Comparison of ENCODE assay signal across 2 cellular contexts in the genomic region with DNA sequence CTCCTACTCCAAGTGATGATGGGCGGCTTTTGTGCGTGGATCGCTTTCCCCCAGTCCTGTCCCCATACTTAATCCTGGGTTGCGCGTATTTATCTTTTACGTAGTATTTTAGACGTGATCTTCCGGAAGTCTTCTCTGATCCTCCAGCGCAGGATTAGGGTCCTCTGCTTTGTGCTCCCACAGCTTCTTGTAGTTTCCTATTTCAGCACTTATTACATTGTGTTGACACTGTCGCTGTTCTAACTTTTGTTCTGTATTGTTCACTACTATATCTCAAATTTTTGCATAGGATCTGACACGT.
A peak's percentile ranks its signal among the peaks of the same experiment; 100 is the strongest.
TF ChIP-seq lines count a peak whose summit lies in the region.

No MANE protein-coding gene starts in this region.

TF ChIP-seq in A549, 52 proteins besides CTCF, POLR2A, EP300 and RAD21:
- TF ChIP-seq, protein P1, sequence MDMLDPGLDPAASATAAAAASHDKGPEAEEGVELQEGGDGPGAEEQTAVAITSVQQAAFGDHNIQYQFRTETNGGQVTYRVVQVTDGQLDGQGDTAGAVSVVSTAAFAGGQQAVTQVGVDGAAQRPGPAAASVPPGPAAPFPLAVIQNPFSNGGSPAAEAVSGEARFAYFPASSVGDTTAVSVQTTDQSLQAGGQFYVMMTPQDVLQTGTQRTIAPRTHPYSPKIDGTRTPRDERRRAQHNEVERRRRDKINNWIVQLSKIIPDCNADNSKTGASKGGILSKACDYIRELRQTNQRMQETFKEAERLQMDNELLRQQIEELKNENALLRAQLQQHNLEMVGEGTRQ (IDR thresholded peaks at IDR 0.05): no peak
- TF ChIP-seq JUNB (IDR thresholded peaks at IDR 0.05) (no peak), FOSL2 (IDR thresholded peaks at IDR 0.05) (no peak), FOSL2 (CRISPR knock-in tag; IDR thresholded peaks at IDR 0.05) (no peak), NPAS2 (CRISPR knock-in tag; IDR thresholded peaks at IDR 0.05; ENCODE audit: borderline replicate concordance) (no peak), RNF2 (IDR thresholded peaks at IDR 0.05; ENCODE audit: borderline replicate concordance, low read depth) (no peak), JUN (IDR thresholded peaks at IDR 0.05) (no peak), HOXB13 (CRISPR knock-in tag; IDR thresholded peaks at IDR 0.05; ENCODE audit: low read depth) (no peak), EHF (CRISPR knock-in tag; IDR thresholded peaks at IDR 0.05) (no peak), CBX2 (IDR thresholded peaks at IDR 0.05; ENCODE audit: borderline replicate concordance, low read depth) (no peak), MAZ (IDR thresholded peaks at IDR 0.05; ENCODE audit: borderline replicate concordance, low read depth, low read length) (no peak), ESRRA (IDR thresholded peaks at IDR 0.05; ENCODE audit: borderline replicate concordance, low read length) (no peak), HOXA7 (CRISPR knock-in tag; IDR thresholded peaks at IDR 0.05) (no peak), CHD2 (IDR thresholded peaks at IDR 0.05; ENCODE audit: low read length, partially characterized antibody) (no peak), NR3C1 (IDR thresholded peaks at IDR 0.05) (no peak)
- TF ChIP-seq, protein P2, sequence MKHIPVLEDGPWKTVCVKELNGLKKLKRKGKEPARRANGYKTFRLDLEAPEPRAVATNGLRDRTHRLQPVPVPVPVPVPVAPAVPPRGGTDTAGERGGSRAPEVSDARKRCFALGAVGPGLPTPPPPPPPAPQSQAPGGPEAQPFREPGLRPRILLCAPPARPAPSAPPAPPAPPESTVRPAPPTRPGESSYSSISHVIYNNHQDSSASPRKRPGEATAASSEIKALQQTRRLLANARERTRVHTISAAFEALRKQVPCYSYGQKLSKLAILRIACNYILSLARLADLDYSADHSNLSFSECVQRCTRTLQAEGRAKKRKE (CRISPR knock-in tag; IDR thresholded peaks at IDR 0.05; ENCODE audit: low read depth): no peak
- TF ChIP-seq, protein P3, sequence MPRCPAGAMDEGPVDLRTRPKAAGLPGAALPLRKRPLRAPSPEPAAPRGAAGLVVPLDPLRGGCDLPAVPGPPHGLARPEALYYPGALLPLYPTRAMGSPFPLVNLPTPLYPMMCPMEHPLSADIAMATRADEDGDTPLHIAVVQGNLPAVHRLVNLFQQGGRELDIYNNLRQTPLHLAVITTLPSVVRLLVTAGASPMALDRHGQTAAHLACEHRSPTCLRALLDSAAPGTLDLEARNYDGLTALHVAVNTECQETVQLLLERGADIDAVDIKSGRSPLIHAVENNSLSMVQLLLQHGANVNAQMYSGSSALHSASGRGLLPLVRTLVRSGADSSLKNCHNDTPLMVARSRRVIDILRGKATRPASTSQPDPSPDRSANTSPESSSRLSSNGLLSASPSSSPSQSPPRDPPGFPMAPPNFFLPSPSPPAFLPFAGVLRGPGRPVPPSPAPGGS (IDR thresholded peaks at IDR 0.05): no peak

TF ChIP-seq in GM12878, 131 proteins besides CTCF, POLR2A, EP300 and RAD21:
- TF ChIP-seq GATAD2B (conservative IDR thresholded peaks at IDR 0.05; ENCODE audit: low read depth): 0 out of 2 replicates have a peak, but pooled peaks have one; percentile 34
- TF ChIP-seq, protein P4, sequence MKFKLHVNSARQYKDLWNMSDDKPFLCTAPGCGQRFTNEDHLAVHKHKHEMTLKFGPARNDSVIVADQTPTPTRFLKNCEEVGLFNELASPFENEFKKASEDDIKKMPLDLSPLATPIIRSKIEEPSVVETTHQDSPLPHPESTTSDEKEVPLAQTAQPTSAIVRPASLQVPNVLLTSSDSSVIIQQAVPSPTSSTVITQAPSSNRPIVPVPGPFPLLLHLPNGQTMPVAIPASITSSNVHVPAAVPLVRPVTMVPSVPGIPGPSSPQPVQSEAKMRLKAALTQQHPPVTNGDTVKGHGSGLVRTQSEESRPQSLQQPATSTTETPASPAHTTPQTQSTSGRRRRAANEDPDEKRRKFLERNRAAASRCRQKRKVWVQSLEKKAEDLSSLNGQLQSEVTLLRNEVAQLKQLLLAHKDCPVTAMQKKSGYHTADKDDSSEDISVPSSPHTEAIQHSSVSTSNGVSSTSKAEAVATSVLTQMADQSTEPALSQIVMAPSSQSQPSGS (IDR thresholded peaks at IDR 0.05; ENCODE audit: low read length): peak; percentile 32; the same call in 1 of the 2 replicates
- TF ChIP-seq, protein P5, sequence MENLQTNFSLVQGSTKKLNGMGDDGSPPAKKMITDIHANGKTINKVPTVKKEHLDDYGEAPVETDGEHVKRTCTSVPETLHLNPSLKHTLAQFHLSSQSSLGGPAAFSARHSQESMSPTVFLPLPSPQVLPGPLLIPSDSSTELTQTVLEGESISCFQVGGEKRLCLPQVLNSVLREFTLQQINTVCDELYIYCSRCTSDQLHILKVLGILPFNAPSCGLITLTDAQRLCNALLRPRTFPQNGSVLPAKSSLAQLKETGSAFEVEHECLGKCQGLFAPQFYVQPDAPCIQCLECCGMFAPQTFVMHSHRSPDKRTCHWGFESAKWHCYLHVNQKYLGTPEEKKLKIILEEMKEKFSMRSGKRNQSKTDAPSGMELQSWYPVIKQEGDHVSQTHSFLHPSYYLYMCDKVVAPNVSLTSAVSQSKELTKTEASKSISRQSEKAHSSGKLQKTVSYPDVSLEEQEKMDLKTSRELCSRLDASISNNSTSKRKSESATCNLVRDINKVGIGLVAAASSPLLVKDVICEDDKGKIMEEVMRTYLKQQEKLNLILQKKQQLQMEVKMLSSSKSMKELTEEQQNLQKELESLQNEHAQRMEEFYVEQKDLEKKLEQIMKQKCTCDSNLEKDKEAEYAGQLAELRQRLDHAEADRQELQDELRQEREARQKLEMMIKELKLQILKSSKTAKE (IDR thresholded peaks at IDR 0.05; ENCODE audit: low read depth, poor library complexity, severe bottlenecking): peak; percentile 3
- TF ChIP-seq, protein P6, sequence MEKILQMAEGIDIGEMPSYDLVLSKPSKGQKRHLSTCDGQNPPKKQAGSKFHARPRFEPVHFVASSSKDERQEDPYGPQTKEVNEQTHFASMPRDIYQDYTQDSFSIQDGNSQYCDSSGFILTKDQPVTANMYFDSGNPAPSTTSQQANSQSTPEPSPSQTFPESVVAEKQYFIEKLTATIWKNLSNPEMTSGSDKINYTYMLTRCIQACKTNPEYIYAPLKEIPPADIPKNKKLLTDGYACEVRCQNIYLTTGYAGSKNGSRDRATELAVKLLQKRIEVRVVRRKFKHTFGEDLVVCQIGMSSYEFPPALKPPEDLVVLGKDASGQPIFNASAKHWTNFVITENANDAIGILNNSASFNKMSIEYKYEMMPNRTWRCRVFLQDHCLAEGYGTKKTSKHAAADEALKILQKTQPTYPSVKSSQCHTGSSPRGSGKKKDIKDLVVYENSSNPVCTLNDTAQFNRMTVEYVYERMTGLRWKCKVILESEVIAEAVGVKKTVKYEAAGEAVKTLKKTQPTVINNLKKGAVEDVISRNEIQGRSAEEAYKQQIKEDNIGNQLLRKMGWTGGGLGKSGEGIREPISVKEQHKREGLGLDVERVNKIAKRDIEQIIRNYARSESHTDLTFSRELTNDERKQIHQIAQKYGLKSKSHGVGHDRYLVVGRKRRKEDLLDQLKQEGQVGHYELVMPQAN (conservative IDR thresholded peaks at IDR 0.05): 0 out of 2 replicates have a peak, but pooled peaks have one; percentile 57
- no peak for TF ChIP-seq MYB (IDR thresholded peaks at IDR 0.05; ENCODE audit: borderline replicate concordance, low read depth, low read length)
- TF ChIP-seq PML (IDR thresholded peaks at IDR 0.05; ENCODE audit: low read length): peak; percentile 30; the same call in 1 of the 2 replicates
